1 cellular context compared by ENCODE assay signal in the genomic region with DNA sequence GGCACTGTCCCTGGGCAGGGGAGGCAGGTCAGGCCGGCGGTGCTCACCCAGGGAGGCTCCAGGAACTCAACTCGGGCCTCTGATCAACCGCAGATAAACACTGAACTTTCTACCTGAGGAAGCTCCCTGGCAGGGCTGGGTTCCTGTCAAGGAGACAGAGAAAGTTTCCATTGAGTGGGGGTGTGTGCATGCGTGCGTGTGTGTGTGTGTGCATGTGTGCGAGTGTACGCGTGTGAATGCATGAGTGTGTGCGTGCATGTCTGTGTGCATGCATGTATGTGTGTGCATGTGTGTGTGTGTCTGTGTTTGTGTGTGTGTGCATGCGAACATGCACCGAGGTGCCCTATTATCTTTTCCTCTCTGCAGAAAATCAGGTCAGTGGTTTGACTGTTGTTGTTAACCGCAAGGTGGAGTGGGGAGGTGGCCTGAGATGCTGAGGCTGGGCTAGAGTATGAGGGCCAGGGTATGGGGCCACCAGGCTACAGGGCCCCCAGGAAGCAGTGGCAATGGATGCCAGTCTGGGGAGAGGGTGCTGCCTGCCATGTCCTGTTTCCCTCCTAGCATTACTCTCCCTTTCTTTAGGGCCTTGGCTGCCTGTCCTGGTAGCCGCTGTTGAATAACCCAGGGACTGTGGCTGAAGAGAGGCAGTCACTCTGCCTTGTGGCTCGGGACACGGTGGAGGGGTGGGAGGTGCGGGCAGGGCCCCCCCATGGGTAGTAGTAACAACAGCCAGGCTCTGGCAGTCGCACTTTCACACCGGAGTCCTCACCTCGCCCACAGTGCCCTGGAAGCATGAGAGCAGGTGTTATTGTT.
A peak's percentile ranks its signal among the peaks of the same experiment; 100 is the strongest.
TF ChIP-seq lines count a peak whose summit lies in the region.

No MANE protein-coding gene starts in this region.

TF ChIP-seq in HepG2, 621 proteins besides CTCF, POLR2A, EP300 and RAD21 (continued from another document and continues in another):
- TF ChIP-seq, protein P1, sequence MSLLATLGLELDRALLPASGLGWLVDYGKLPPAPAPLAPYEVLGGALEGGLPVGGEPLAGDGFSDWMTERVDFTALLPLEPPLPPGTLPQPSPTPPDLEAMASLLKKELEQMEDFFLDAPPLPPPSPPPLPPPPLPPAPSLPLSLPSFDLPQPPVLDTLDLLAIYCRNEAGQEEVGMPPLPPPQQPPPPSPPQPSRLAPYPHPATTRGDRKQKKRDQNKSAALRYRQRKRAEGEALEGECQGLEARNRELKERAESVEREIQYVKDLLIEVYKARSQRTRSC (CRISPR knock-in tag; IDR thresholded peaks at IDR 0.05; ENCODE audit: low read depth) = no peak
- TF ChIP-seq ZSCAN29 (CRISPR knock-in tag; conservative IDR thresholded peaks at IDR 0.05) (no peak), ZNF775 (CRISPR knock-in tag; IDR thresholded peaks at IDR 0.05; ENCODE audit: borderline replicate concordance) (no peak), TBX2 (CRISPR knock-in tag; IDR thresholded peaks at IDR 0.05; ENCODE audit: borderline replicate concordance) (peak; percentile 65), DNMT1 (CRISPR knock-in tag; IDR thresholded peaks at IDR 0.05) (no peak), SOX5 (CRISPR knock-in tag; IDR thresholded peaks at IDR 0.05; ENCODE audit: borderline replicate concordance) (no peak), KDM6A (CRISPR knock-in tag; IDR thresholded peaks at IDR 0.05; ENCODE audit: low read depth) (no peak), ATM (IDR thresholded peaks at IDR 0.05; ENCODE audit: borderline replicate concordance) (no peak), ZNF703 (CRISPR knock-in tag; IDR thresholded peaks at IDR 0.05; ENCODE audit: borderline replicate concordance) (no peak), FOXC1 (CRISPR knock-in tag; IDR thresholded peaks at IDR 0.05; ENCODE audit: borderline replicate concordance) (no peak), ZNF629 (CRISPR knock-in tag; conservative IDR thresholded peaks at IDR 0.05) (no peak), TRIM24 (CRISPR knock-in tag; IDR thresholded peaks at IDR 0.05) (no peak), SOX13 (IDR thresholded peaks at IDR 0.05) (no peak), SOX13 (CRISPR knock-in tag; conservative IDR thresholded peaks at IDR 0.05 in 1 of 2, IDR thresholded peaks at IDR 0.05 in 1 of 2) (no peak), NAIF1 (CRISPR knock-in tag; IDR thresholded peaks at IDR 0.05; ENCODE audit: borderline replicate concordance) (no peak), ZNF619 (CRISPR knock-in tag; IDR thresholded peaks at IDR 0.05) (no peak; the same call in 1 of the 2 replicates), FLYWCH1 (CRISPR knock-in tag; IDR thresholded peaks at IDR 0.05) (no peak), HNRNPUL1 (IDR thresholded peaks at IDR 0.05; ENCODE audit: low read depth, low read length) (no peak), SAP130 (CRISPR knock-in tag; IDR thresholded peaks at IDR 0.05; ENCODE audit: low read depth) (0 out of 2 replicates have a peak, but pooled peaks have one; percentile 37), ZMYM3 (CRISPR knock-in tag; IDR thresholded peaks at IDR 0.05) (peak; percentile 61), ZNF136 (CRISPR knock-in tag; IDR thresholded peaks at IDR 0.05; ENCODE audit: low read depth) (no peak), PRPF4 (IDR thresholded peaks at IDR 0.05; ENCODE audit: low read depth, low read length, poor library complexity, severe bottlenecking) (no peak), ZSCAN31 (CRISPR knock-in tag; IDR thresholded peaks at IDR 0.05; ENCODE audit: low read depth) (peak; percentile 43; the same call in 1 of the 2 replicates), REPIN1 (CRISPR knock-in tag; IDR thresholded peaks at IDR 0.05; ENCODE audit: borderline replicate concordance, low read depth) (no peak; the same call in 1 of the 2 replicates), ZKSCAN8 (CRISPR knock-in tag; IDR thresholded peaks at IDR 0.05; ENCODE audit: borderline replicate concordance) (no peak), ZSCAN12 (CRISPR knock-in tag; IDR thresholded peaks at IDR 0.05) (no peak), ZSCAN20 (CRISPR knock-in tag; IDR thresholded peaks at IDR 0.05; ENCODE audit: borderline replicate concordance) (no peak), HDAC6 (IDR thresholded peaks at IDR 0.05; ENCODE audit: low read depth, low read length) (no peak), HIVEP1 (CRISPR knock-in tag; IDR thresholded peaks at IDR 0.05) (no peak), PAX8 (CRISPR knock-in tag; IDR thresholded peaks at IDR 0.05; ENCODE audit: borderline replicate concordance) (no peak), ARNT (IDR thresholded peaks at IDR 0.05) (no peak), CENPX (CRISPR knock-in tag; IDR thresholded peaks at IDR 0.05) (no peak), GATA4 (IDR thresholded peaks at IDR 0.05; ENCODE audit: borderline replicate concordance, low read depth) (no peak), ZNF292 (CRISPR knock-in tag; IDR thresholded peaks at IDR 0.05; ENCODE audit: borderline replicate concordance, low read depth) (no peak), CCAR2 (optimal IDR thresholded peaks at IDR 0.05; ENCODE audit: low read depth, low read length) (no peak)
- TF ChIP-seq, protein P2, sequence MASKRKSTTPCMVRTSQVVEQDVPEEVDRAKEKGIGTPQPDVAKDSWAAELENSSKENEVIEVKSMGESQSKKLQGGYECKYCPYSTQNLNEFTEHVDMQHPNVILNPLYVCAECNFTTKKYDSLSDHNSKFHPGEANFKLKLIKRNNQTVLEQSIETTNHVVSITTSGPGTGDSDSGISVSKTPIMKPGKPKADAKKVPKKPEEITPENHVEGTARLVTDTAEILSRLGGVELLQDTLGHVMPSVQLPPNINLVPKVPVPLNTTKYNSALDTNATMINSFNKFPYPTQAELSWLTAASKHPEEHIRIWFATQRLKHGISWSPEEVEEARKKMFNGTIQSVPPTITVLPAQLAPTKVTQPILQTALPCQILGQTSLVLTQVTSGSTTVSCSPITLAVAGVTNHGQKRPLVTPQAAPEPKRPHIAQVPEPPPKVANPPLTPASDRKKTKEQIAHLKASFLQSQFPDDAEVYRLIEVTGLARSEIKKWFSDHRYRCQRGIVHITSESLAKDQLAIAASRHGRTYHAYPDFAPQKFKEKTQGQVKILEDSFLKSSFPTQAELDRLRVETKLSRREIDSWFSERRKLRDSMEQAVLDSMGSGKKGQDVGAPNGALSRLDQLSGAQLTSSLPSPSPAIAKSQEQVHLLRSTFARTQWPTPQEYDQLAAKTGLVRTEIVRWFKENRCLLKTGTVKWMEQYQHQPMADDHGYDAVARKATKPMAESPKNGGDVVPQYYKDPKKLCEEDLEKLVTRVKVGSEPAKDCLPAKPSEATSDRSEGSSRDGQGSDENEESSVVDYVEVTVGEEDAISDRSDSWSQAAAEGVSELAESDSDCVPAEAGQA (IDR thresholded peaks at IDR 0.05; ENCODE audit: low read depth) = no peak
- TF ChIP-seq, protein P2 (CRISPR knock-in tag; IDR thresholded peaks at IDR 0.05; ENCODE audit: borderline replicate concordance) = no peak
- TF ChIP-seq, protein P3, sequence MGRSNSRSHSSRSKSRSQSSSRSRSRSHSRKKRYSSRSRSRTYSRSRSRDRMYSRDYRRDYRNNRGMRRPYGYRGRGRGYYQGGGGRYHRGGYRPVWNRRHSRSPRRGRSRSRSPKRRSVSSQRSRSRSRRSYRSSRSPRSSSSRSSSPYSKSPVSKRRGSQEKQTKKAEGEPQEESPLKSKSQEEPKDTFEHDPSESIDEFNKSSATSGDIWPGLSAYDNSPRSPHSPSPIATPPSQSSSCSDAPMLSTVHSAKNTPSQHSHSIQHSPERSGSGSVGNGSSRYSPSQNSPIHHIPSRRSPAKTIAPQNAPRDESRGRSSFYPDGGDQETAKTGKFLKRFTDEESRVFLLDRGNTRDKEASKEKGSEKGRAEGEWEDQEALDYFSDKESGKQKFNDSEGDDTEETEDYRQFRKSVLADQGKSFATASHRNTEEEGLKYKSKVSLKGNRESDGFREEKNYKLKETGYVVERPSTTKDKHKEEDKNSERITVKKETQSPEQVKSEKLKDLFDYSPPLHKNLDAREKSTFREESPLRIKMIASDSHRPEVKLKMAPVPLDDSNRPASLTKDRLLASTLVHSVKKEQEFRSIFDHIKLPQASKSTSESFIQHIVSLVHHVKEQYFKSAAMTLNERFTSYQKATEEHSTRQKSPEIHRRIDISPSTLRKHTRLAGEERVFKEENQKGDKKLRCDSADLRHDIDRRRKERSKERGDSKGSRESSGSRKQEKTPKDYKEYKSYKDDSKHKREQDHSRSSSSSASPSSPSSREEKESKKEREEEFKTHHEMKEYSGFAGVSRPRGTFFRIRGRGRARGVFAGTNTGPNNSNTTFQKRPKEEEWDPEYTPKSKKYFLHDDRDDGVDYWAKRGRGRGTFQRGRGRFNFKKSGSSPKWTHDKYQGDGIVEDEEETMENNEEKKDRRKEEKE (IDR thresholded peaks at IDR 0.05) = no peak
- TF ChIP-seq, protein P4, sequence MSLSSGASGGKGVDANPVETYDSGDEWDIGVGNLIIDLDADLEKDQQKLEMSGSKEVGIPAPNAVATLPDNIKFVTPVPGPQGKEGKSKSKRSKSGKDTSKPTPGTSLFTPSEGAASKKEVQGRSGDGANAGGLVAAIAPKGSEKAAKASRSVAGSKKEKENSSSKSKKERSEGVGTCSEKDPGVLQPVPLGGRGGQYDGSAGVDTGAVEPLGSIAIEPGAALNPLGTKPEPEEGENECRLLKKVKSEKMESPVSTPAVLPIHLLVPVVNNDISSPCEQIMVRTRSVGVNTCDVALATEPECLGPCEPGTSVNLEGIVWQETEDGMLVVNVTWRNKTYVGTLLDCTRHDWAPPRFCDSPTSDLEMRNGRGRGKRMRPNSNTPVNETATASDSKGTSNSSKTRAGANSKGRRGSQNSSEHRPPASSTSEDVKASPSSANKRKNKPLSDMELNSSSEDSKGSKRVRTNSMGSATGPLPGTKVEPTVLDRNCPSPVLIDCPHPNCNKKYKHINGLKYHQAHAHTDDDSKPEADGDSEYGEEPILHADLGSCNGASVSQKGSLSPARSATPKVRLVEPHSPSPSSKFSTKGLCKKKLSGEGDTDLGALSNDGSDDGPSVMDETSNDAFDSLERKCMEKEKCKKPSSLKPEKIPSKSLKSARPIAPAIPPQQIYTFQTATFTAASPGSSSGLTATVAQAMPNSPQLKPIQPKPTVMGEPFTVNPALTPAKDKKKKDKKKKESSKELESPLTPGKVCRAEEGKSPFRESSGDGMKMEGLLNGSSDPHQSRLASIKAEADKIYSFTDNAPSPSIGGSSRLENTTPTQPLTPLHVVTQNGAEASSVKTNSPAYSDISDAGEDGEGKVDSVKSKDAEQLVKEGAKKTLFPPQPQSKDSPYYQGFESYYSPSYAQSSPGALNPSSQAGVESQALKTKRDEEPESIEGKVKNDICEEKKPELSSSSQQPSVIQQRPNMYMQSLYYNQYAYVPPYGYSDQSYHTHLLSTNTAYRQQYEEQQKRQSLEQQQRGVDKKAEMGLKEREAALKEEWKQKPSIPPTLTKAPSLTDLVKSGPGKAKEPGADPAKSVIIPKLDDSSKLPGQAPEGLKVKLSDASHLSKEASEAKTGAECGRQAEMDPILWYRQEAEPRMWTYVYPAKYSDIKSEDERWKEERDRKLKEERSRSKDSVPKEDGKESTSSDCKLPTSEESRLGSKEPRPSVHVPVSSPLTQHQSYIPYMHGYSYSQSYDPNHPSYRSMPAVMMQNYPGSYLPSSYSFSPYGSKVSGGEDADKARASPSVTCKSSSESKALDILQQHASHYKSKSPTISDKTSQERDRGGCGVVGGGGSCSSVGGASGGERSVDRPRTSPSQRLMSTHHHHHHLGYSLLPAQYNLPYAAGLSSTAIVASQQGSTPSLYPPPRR (CRISPR knock-in tag; IDR thresholded peaks at IDR 0.05; ENCODE audit: borderline replicate concordance) = no peak
- TF ChIP-seq, protein P5, sequence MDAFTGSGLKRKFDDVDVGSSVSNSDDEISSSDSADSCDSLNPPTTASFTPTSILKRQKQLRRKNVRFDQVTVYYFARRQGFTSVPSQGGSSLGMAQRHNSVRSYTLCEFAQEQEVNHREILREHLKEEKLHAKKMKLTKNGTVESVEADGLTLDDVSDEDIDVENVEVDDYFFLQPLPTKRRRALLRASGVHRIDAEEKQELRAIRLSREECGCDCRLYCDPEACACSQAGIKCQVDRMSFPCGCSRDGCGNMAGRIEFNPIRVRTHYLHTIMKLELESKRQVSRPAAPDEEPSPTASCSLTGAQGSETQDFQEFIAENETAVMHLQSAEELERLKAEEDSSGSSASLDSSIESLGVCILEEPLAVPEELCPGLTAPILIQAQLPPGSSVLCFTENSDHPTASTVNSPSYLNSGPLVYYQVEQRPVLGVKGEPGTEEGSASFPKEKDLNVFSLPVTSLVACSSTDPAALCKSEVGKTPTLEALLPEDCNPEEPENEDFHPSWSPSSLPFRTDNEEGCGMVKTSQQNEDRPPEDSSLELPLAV (CRISPR knock-in tag; conservative IDR thresholded peaks at IDR 0.05; ENCODE audit: low read depth) = no peak
- TF ChIP-seq, protein P6, sequence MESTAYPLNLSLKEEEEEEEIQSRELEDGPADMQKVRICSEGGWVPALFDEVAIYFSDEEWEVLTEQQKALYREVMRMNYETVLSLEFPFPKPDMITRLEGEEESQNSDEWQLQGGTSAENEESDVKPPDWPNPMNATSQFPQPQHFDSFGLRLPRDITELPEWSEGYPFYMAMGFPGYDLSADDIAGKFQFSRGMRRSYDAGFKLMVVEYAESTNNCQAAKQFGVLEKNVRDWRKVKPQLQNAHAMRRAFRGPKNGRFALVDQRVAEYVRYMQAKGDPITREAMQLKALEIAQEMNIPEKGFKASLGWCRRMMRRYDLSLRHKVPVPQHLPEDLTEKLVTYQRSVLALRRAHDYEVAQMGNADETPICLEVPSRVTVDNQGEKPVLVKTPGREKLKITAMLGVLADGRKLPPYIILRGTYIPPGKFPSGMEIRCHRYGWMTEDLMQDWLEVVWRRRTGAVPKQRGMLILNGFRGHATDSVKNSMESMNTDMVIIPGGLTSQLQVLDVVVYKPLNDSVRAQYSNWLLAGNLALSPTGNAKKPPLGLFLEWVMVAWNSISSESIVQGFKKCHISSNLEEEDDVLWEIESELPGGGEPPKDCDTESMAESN (CRISPR knock-in tag; conservative IDR thresholded peaks at IDR 0.05) = no peak
- TF ChIP-seq, protein P7, sequence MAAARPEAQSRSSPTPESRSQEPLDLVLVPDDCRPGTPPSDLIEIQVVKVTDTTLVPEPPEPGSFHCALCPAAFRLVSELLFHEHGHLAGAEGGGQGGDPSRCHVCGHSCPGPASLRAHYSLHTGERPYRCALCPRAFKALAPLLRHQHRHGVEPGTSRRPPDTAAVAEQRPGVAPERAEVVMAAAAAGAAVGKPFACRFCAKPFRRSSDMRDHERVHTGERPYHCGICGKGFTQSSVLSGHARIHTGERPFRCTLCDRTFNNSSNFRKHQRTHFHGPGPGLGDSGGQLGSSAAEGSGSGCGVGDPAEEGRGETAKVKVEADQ (CRISPR knock-in tag; IDR thresholded peaks at IDR 0.05; ENCODE audit: borderline replicate concordance) = no peak
